1 cellular context compared by ENCODE assay signal in genomic region chr2:134917958-134918517, GRCh38.
TF ChIP-seq lines count a peak whose summit lies in the region.

No MANE protein-coding gene starts in this region.

TF ChIP-seq in K562, 482 proteins besides CTCF, POLR2A, EP300 and RAD21 (continued from another document and continues in another):
- no peak; a peak in 2 of 4 replicates for TF ChIP-seq MLLT1 (IDR thresholded peaks at IDR 0.05)
- TF ChIP-seq, protein P1, sequence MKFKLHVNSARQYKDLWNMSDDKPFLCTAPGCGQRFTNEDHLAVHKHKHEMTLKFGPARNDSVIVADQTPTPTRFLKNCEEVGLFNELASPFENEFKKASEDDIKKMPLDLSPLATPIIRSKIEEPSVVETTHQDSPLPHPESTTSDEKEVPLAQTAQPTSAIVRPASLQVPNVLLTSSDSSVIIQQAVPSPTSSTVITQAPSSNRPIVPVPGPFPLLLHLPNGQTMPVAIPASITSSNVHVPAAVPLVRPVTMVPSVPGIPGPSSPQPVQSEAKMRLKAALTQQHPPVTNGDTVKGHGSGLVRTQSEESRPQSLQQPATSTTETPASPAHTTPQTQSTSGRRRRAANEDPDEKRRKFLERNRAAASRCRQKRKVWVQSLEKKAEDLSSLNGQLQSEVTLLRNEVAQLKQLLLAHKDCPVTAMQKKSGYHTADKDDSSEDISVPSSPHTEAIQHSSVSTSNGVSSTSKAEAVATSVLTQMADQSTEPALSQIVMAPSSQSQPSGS (CRISPR knock-in tag; IDR thresholded peaks at IDR 0.05), result no peak
- no peak for TF ChIP-seq ZNF24 (IDR thresholded peaks at IDR 0.05)
- 0 out of 2 replicates have a peak, but pooled peaks have one; percentile 25 for TF ChIP-seq ZHX1 (conservative IDR thresholded peaks at IDR 0.05; ENCODE audit: low read length)
- peak; percentile 65 for TF ChIP-seq TAF9B (IDR thresholded peaks at IDR 0.05; ENCODE audit: partially characterized antibody)
- TF ChIP-seq HNRNPH1 (optimal IDR thresholded peaks at IDR 0.05; ENCODE audit: low read depth, low read length), result no peak
- no peak for TF ChIP-seq E4F1 (CRISPR knock-in tag; IDR thresholded peaks at IDR 0.05; ENCODE audit: borderline replicate concordance)
- no peak for TF ChIP-seq CREB1 (IDR thresholded peaks at IDR 0.05)
- no peak for TF ChIP-seq CREB1 (CRISPR knock-in tag; IDR thresholded peaks at IDR 0.05)
- peak; percentile 59; the same call in 1 of the 2 replicates for TF ChIP-seq NKRF (IDR thresholded peaks at IDR 0.05; ENCODE audit: borderline replicate concordance)
- no peak for TF ChIP-seq HDAC3 (IDR thresholded peaks at IDR 0.05; ENCODE audit: borderline replicate concordance, partially characterized antibody)
- TF ChIP-seq ZNF175 (CRISPR knock-in tag; IDR thresholded peaks at IDR 0.05; ENCODE audit: low read depth), result no peak
- no peak for TF ChIP-seq SRSF9 (IDR thresholded peaks at IDR 0.05; ENCODE audit: borderline replicate concordance, low read depth, low read length)
- peak; percentile 83 for TF ChIP-seq POLR2B (IDR thresholded peaks at IDR 0.05; ENCODE audit: low read depth, partially characterized antibody)
- no peak for TF ChIP-seq SNRNP70 (optimal IDR thresholded peaks at IDR 0.05; ENCODE audit: low read depth, low read length)
- no peak for TF ChIP-seq NFE2L1 (tag; IDR thresholded peaks at IDR 0.05; ENCODE audit: borderline replicate concordance, low read depth)
- TF ChIP-seq ZNF707 (CRISPR knock-in tag; conservative IDR thresholded peaks at IDR 0.05), result no peak
- peak; percentile 76 for TF ChIP-seq EP400 (IDR thresholded peaks at IDR 0.05)
- TF ChIP-seq, protein P2, sequence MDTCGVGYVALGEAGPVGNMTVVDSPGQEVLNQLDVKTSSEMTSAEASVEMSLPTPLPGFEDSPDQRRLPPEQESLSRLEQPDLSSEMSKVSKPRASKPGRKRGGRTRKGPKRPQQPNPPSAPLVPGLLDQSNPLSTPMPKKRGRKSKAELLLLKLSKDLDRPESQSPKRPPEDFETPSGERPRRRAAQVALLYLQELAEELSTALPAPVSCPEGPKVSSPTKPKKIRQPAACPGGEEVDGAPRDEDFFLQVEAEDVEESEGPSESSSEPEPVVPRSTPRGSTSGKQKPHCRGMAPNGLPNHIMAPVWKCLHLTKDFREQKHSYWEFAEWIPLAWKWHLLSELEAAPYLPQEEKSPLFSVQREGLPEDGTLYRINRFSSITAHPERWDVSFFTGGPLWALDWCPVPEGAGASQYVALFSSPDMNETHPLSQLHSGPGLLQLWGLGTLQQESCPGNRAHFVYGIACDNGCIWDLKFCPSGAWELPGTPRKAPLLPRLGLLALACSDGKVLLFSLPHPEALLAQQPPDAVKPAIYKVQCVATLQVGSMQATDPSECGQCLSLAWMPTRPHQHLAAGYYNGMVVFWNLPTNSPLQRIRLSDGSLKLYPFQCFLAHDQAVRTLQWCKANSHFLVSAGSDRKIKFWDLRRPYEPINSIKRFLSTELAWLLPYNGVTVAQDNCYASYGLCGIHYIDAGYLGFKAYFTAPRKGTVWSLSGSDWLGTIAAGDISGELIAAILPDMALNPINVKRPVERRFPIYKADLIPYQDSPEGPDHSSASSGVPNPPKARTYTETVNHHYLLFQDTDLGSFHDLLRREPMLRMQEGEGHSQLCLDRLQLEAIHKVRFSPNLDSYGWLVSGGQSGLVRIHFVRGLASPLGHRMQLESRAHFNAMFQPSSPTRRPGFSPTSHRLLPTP (IDR thresholded peaks at IDR 0.05; ENCODE audit: borderline replicate concordance, extremely low read depth, insufficient read length), result no peak
- TF ChIP-seq ZNF316 (IDR thresholded peaks at IDR 0.05), result no peak
- peak; percentile 33 for TF ChIP-seq TCF3 (CRISPR knock-in tag; IDR thresholded peaks at IDR 0.05)
- TF ChIP-seq ZZZ3 (IDR thresholded peaks at IDR 0.05), result no peak
- no peak for TF ChIP-seq RFX5 (IDR thresholded peaks at IDR 0.05; ENCODE audit: low read depth, low read length)
- TF ChIP-seq DLX4 (CRISPR knock-in tag; IDR thresholded peaks at IDR 0.05), result no peak
- no peak; a peak in 1 of 4 replicates for TF ChIP-seq RCOR1 (IDR thresholded peaks at IDR 0.05; ENCODE audit: borderline replicate concordance in 1 of 2, low read depth in 2 of 2, low read length in 2 of 2)
- TF ChIP-seq IRF1 (CRISPR knock-in tag; IDR thresholded peaks at IDR 0.05; ENCODE audit: borderline replicate concordance), result no peak
- TF ChIP-seq SIX5 (IDR thresholded peaks at IDR 0.05; ENCODE audit: borderline replicate concordance in 1 of 2, insufficient read depth in 1 of 2, low read depth in 1 of 2, low read length in 2 of 2), result 0 out of 4 replicates have a peak, but pooled peaks of 1 of the 2 experiments have one; percentile 2
- no peak for TF ChIP-seq RFX7 (CRISPR knock-in tag; IDR thresholded peaks at IDR 0.05)
- TF ChIP-seq ZNF436 (CRISPR knock-in tag; IDR thresholded peaks at IDR 0.05), result no peak
- no peak for TF ChIP-seq ZNF41 (CRISPR knock-in tag; conservative IDR thresholded peaks at IDR 0.05)
- TF ChIP-seq ZBTB11 (CRISPR knock-in tag; IDR thresholded peaks at IDR 0.05), result no peak; a peak in 1 of 6 replicates
- TF ChIP-seq CBX1 (IDR thresholded peaks at IDR 0.05; ENCODE audit: low read depth), result 0 out of 2 replicates have a peak, but pooled peaks have one; percentile 17
- peak; percentile 74 for TF ChIP-seq PRDM10 (IDR thresholded peaks at IDR 0.05; ENCODE audit: partially characterized antibody)
- no peak for TF ChIP-seq ZNF696 (CRISPR knock-in tag; conservative IDR thresholded peaks at IDR 0.05)
- peak; percentile 48; the same call in 1 of the 2 replicates for TF ChIP-seq NCOA6 (IDR thresholded peaks at IDR 0.05)
- TF ChIP-seq NEUROD1 (IDR thresholded peaks at IDR 0.05; ENCODE audit: borderline replicate concordance, low read depth, low read length, partially characterized antibody), result no peak
